ENCODE assay signal across 1 cellular context in the genomic region with DNA sequence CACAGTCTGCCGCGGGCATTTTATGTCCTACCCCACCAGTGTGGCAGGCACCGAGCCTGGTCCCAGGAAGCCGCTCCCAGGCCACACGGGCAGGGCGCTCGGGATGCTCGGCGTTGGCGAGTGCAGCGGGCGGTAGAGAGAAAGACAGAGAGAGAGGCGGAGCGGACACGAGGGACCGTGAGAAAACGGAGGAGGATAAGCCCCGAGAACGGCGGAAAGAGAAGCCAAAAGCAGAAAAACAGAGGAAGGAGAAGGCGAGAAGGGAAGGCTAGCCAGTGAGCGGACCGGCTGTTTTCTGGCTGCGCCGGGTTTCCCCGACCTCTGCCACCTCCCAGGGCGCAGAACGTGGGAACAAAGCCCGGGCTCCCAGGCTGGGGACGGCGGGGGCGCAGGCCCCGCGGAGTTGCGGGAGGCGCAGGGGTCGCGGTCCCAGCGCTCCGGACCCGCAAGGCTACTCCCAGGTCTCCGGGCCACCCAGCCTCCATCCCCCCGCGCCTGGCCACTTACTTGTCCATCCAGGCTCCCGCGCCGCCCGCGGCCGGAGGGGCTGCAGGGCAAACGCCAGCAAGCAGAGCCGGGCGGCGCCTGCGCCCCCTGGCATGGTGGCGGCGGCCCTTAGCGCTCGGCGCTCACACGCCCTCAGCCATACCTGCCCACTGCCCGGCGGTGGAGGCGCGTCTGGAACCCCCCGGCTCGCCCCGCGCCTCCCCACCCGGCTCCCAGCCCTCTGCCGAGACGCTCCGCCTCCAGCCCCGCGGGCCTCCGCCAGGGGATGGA.
TF ChIP-seq lines count a peak whose summit lies in the region.

Gene ADAM19, minus strand, starts transcription at position 680 of the 777 bp plus-strand sequence. Its CDS starts 79 bp downstream, at position 601.

TF ChIP-seq in HEK293, 187 proteins besides CTCF, POLR2A, EP300 and RAD21 (continued from another document):
- TF ChIP-seq, protein P1, sequence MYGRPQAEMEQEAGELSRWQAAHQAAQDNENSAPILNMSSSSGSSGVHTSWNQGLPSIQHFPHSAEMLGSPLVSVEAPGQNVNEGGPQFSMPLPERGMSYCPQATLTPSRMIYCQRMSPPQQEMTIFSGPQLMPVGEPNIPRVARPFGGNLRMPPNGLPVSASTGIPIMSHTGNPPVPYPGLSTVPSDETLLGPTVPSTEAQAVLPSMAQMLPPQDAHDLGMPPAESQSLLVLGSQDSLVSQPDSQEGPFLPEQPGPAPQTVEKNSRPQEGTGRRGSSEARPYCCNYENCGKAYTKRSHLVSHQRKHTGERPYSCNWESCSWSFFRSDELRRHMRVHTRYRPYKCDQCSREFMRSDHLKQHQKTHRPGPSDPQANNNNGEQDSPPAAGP (tag by site-specific recombination; IDR thresholded peaks at IDR 0.05): peak; percentile 9; the same call in 1 of the 2 replicates
- TF ChIP-seq SP7 (tag by site-specific recombination; IDR thresholded peaks at IDR 0.05): 0 out of 2 replicates have a peak, but pooled peaks have one; percentile 22
